In genomic region chr2:130728007-130728454, GRCh38 we compare ENCODE assay signal across 8 cellular contexts. TPM values are rescaled to one million over a fixed set of nuclear protein-coding genes. Genes with fewer than 3 reads are reported as not detected.
A peak's percentile ranks its signal among the peaks of the same experiment; 100 is the strongest.
DNase-seq lines count a peak whose midpoint lies in the region; ATAC-seq and TF ChIP-seq lines count a peak whose summit lies in the region.

No MANE protein-coding gene starts in this region.

- ATAC-seq in HG03460 (IDR thresholded peaks at IDR 0.05; ENCODE audit: unreplicated experiment), result peak; percentile 21
- ATAC-seq in heart left ventricle, result peak; percentile 36 to 70 (median 56)
- no peak for ATAC-seq in GM18519 (IDR thresholded peaks at IDR 0.05; ENCODE audit: low FRiP score, unreplicated experiment)
- ATAC-seq in HG03571 (IDR thresholded peaks at IDR 0.05; ENCODE audit: unreplicated experiment), result no peak

- peak; percentile 62 for DNase-seq in NCI-H1092 treated with DMSO at 0.1 percent for 48 hours (lab: John Stamatoyannopoulos, UW)
- DNase-seq in NCI-H1092 (lab: John Stamatoyannopoulos, UW), result no peak
- DNase-seq in activated T-cell treated with anti-CD3 and anti-CD28 coated beads for 48 hours (ENCODE audit: low read depth), result peak; percentile 18
- DNase-seq in heart left ventricle, result peak in 1 of 5 donors; percentile 37

- H3K27me3 ChIP-seq in heart left ventricle, result peaks cover 0 to 6% (median 0%) of the 10 kb centered on the region in 9 donors

- 2 to 14% (median 9%) methylated on average over 6 to 12 of the region's 12 CpGs for WGBS in heart left ventricle, 4 donors

- intact Hi-C loops in heart left ventricle (cut with DNase I), result no loop called here

- peak overlapping the region; percentile 2 to 67 (median 60) for H3K4me3 ChIP-seq in heart left ventricle
- H3K4me3 ChIP-seq in skin epidermis, result peak overlapping the region in 6 of 7 experiments; percentile 29 to 51 (median 40)

- no peaks in the 10 kb centered on the region for H3K36me3 ChIP-seq in heart left ventricle

- TF ChIP-seq POLR2A in heart left ventricle (IDR thresholded peaks at IDR 0.05), result no peak

- peak overlapping the region in 9 of 12 donors; percentile 13 to 74 (median 58) for H3K27ac ChIP-seq in heart left ventricle
- H3K27ac ChIP-seq in skin epidermis, result peak overlapping the region in 6 of 21 experiments; percentile 38 to 55 (median 40)

- no peaks in the 10 kb centered on the region for H3K9me3 ChIP-seq in heart left ventricle

- TF ChIP-seq CTCF in heart left ventricle (IDR thresholded peaks at IDR 0.05), result no peak

- H3K4me1 ChIP-seq in heart left ventricle, result peaks cover 5 to 22% (median 14%) of the 10 kb centered on the region in 12 donors

RNA-seq across cellular contexts. Expression of gene GPR148, which starts 0.8 kb away (rescaled TPM):
- total RNA-seq in heart left ventricle, result not detected
- not detected for polyA plus RNA-seq in heart left ventricle

RNA-seq across cellular contexts. Expression of gene AMER3, which starts 27.3 kb away (rescaled TPM):
- not detected for total RNA-seq in heart left ventricle
- polyA plus RNA-seq in heart left ventricle, result not detected

Comparison
In these comparisons a context has a peak if more than half of its experiments do, and no peak if none do; other contexts are left out.
1. ATAC-seq: peak in HG03460 (single experiment) and heart left ventricle (4 of 4); none in GM18519 (single experiment) and HG03571 (single experiment).